9 cellular contexts compared by ENCODE assay signal in the genomic region with DNA sequence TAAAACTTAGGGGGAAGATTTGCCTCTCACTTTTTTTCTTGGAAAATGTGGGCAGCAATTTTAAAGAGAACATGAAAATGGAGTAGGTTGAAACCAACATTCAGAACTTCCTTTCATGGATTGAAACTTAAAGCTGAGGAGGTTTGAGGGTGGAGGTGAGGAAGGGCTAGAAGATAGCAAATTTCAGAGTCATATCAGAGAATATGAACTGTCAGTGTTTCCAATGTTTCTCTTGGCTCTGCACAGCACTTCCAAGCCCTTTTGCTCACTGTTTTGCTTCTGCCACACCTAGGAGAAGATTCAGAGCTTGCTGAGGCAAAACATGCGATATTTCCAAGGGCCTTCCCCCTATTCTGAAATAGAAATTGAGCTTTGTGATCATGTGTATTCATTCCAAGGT.
A peak's percentile ranks its signal among the peaks of the same experiment; 100 is the strongest.
DNase-seq lines count a peak whose midpoint lies in the region; ATAC-seq and TF ChIP-seq lines count a peak whose summit lies in the region.
"Had no signal": no experiment of that assay in that cellular context is flagged by ENCODE, and none has a peak within 500 bp of the region (broad histone marks: within the 10 kb centered on the region; RNA-seq: fewer than 3 reads in every experiment).

No MANE protein-coding gene starts in this region.

- H3K9me2 ChIP-seq in GM23248 (ENCODE audit: insufficient read depth), result no peaks in the 10 kb centered on the region

- DNase-seq in GM23248 (peak; percentile 66), glutamatergic neuron (no peak), renal cortical epithelial cell (ENCODE audit: low read depth) (peak; percentile 68), HuH-7 (ENCODE audit: low spot score) (no peak), AG08396 (ENCODE audit: low spot score) (no peak)
- no peak for DNase-seq in activated T-helper 2 cell treated with anti-CD3 and anti-CD28 coated beads, Interferon-gamma antibody, Interleukin-2, Interleukin-4, amounts not matched to agents 10 μg/mL and 5 μg/mL and 100 μg/mL, durations not matched to agents 14 hours and 24 hours and 36 hours (ENCODE audit: low spot score)
- no peak for DNase-seq in natural killer cell treated with Interleukin-12 subunit alpha and Interleukin-12 subunit beta and Interleukin-15 and Interleukin-18, amount 100 ng/mL, for 72 hours (ENCODE audit: low spot score)
- no peak for DNase-seq in activated naive CD4-positive, alpha-beta T cell treated with anti-CD3 and anti-CD28 coated beads for 36 hours
- DNase-seq: cerebellar nuclear complex had no signal

- no peak for ATAC-seq in natural killer cell treated with Interleukin-12 subunit alpha and Interleukin-12 subunit beta and Interleukin-15 and Interleukin-18, amount 100 ng/mL, for 72 hours

- H3K79me2 ChIP-seq in GM23248 (ENCODE audit: insufficient read depth), result peaks cover 93% of the 10 kb centered on the region

- H4K20me1 ChIP-seq in GM23248 (ENCODE audit: insufficient read depth), result no peaks in the 10 kb centered on the region

- in situ Hi-C loops in GM23248 (cut with MboI), result loop anchor here (25.0 kb wide), 1 partner anchor 220 kb away; no protein-coding TSS in a partner anchor

- peak overlapping the region; percentile 87 for H3K27ac ChIP-seq in GM23248

- peaks cover 67% of the 10 kb centered on the region for H3F3A ChIP-seq in GM23248 (ENCODE audit: insufficient read depth)

- peaks cover 38% of the 10 kb centered on the region for H3K4me1 Mint-ChIP-seq in activated T-helper 2 cell treated with anti-CD3 and anti-CD28 coated beads, Interferon-gamma antibody, Interleukin-2, Interleukin-4, amounts not matched to agents 10 μg/mL and 5 μg/mL and 100 μg/mL, durations not matched to agents 14 hours and 24 hours and 36 hours (ENCODE audit: low read depth)
- H3K4me1 Mint-ChIP-seq in glutamatergic neuron (ENCODE audit: low read depth, unreplicated experiment), result no peaks in the 10 kb centered on the region
- H3K4me1 Mint-ChIP-seq in natural killer cell treated with Interleukin-12 subunit alpha and Interleukin-12 subunit beta and Interleukin-15 and Interleukin-18, amount 100 ng/mL, for 72 hours (ENCODE audit: low read depth in 2 of 2), result peaks cover 0 to 4% of the 10 kb centered on the region in 2 donors
- peaks cover 8% of the 10 kb centered on the region for H3K4me1 Mint-ChIP-seq in activated naive CD4-positive, alpha-beta T cell treated with anti-CD3 and anti-CD28 coated beads for 36 hours (ENCODE audit: low read depth)

- H3K27ac Mint-ChIP-seq in activated T-helper 2 cell treated with anti-CD3 and anti-CD28 coated beads, Interferon-gamma antibody, Interleukin-2, Interleukin-4, amounts not matched to agents 10 μg/mL and 5 μg/mL and 100 μg/mL, durations not matched to agents 14 hours and 24 hours and 36 hours, result peak overlapping the region; percentile 82
- H3K27ac Mint-ChIP-seq in glutamatergic neuron (ENCODE audit: unreplicated experiment), result no peak overlapping the region
- no peak overlapping the region for H3K27ac Mint-ChIP-seq in natural killer cell treated with Interleukin-12 subunit alpha and Interleukin-12 subunit beta and Interleukin-15 and Interleukin-18, amount 100 ng/mL, for 72 hours
- H3K27ac Mint-ChIP-seq in activated naive CD4-positive, alpha-beta T cell treated with anti-CD3 and anti-CD28 coated beads for 36 hours, result no peak overlapping the region

- peak overlapping the region; percentile 93 for H3K9ac ChIP-seq in GM23248

- peaks cover 60% of the 10 kb centered on the region for H3K36me3 ChIP-seq in GM23248 (ENCODE audit: low read depth)

- H3K4me3 ChIP-seq in GM23248, result peak overlapping the region; percentile 85

- H3K4me3 Mint-ChIP-seq in activated T-helper 2 cell treated with anti-CD3 and anti-CD28 coated beads, Interferon-gamma antibody, Interleukin-2, Interleukin-4, amounts not matched to agents 10 μg/mL and 5 μg/mL and 100 μg/mL, durations not matched to agents 14 hours and 24 hours and 36 hours (ENCODE audit: low read depth), result peak overlapping the region; percentile 62
- peak overlapping the region; percentile 31 for H3K4me3 Mint-ChIP-seq in glutamatergic neuron (ENCODE audit: unreplicated experiment)
- H3K4me3 Mint-ChIP-seq in natural killer cell treated with Interleukin-12 subunit alpha and Interleukin-12 subunit beta and Interleukin-15 and Interleukin-18, amount 100 ng/mL, for 72 hours, result no peak overlapping the region
- H3K4me3 Mint-ChIP-seq in activated naive CD4-positive, alpha-beta T cell treated with anti-CD3 and anti-CD28 coated beads for 36 hours, result no peak overlapping the region

- no peaks in the 10 kb centered on the region for H3K9me3 ChIP-seq in GM23248 (ENCODE audit: low read depth)

- CTCF ChIA-PET in activated naive CD4-positive, alpha-beta T cell treated with anti-CD3 and anti-CD28 coated beads for 36 hours (lab: Charles Lee), result no interaction called here

- WGBS in GM23248 (ENCODE audit: low coverage in 1 of 2, low lambda C conversion rate in 2 of 2, missing lambda C conversion rate in 2 of 2), 2 experiments, result 7 to 9% methylated on average over 1 of the region's 1 CpG

- no peak overlapping the region for H2AFZ ChIP-seq in GM23248

- peak overlapping the region; percentile 99 for H3K4me2 ChIP-seq in GM23248 (ENCODE audit: unreplicated experiment)

- H3K4me1 ChIP-seq in GM23248 (ENCODE audit: insufficient read depth), result peaks cover 56% of the 10 kb centered on the region

- no peak for TF ChIP-seq CTCF in glutamatergic neuron (IDR thresholded peaks at IDR 0.05; ENCODE audit: partially characterized antibody, unreplicated experiment)

- peaks cover 33% of the 10 kb centered on the region for H3K36me3 Mint-ChIP-seq in activated T-helper 2 cell treated with anti-CD3 and anti-CD28 coated beads, Interferon-gamma antibody, Interleukin-2, Interleukin-4, amounts not matched to agents 10 μg/mL and 5 μg/mL and 100 μg/mL, durations not matched to agents 14 hours and 24 hours and 36 hours (ENCODE audit: low read depth)
- no peaks in the 10 kb centered on the region for H3K36me3 Mint-ChIP-seq in glutamatergic neuron (ENCODE audit: unreplicated experiment)
- H3K36me3 Mint-ChIP-seq in natural killer cell treated with Interleukin-12 subunit alpha and Interleukin-12 subunit beta and Interleukin-15 and Interleukin-18, amount 100 ng/mL, for 72 hours, result no peaks in the 10 kb centered on the region
- no peaks in the 10 kb centered on the region for H3K36me3 Mint-ChIP-seq in activated naive CD4-positive, alpha-beta T cell treated with anti-CD3 and anti-CD28 coated beads for 36 hours (ENCODE audit: low read depth)

- peaks cover 18% of the 10 kb centered on the region for H3K27me3 Mint-ChIP-seq in activated T-helper 2 cell treated with anti-CD3 and anti-CD28 coated beads, Interferon-gamma antibody, Interleukin-2, Interleukin-4, amounts not matched to agents 10 μg/mL and 5 μg/mL and 100 μg/mL, durations not matched to agents 14 hours and 24 hours and 36 hours (ENCODE audit: low read depth)
- H3K27me3 Mint-ChIP-seq in glutamatergic neuron (ENCODE audit: unreplicated experiment), result peaks cover 4% of the 10 kb centered on the region
- peaks cover 9 to 12% of the 10 kb centered on the region in 2 donors for H3K27me3 Mint-ChIP-seq in natural killer cell treated with Interleukin-12 subunit alpha and Interleukin-12 subunit beta and Interleukin-15 and Interleukin-18, amount 100 ng/mL, for 72 hours
- peaks cover 17% of the 10 kb centered on the region for H3K27me3 Mint-ChIP-seq in activated naive CD4-positive, alpha-beta T cell treated with anti-CD3 and anti-CD28 coated beads for 36 hours (ENCODE audit: low read depth)

- no peaks in the 10 kb centered on the region for H3K27me3 ChIP-seq in GM23248 (replicated peaks; ENCODE audit: insufficient read depth)

- intact Hi-C loops in activated T-helper 2 cell treated with anti-CD3 and anti-CD28 coated beads, Interferon-gamma antibody, Interleukin-2, Interleukin-4, amounts not matched to agents 10 μg/mL and 5 μg/mL and 100 μg/mL, durations not matched to agents 14 hours and 24 hours and 36 hours (cut with micrococcal nuclease), result loop anchor here (1.0 to 5.0 kb wide), 5 partner anchors 55 to 205 kb away; no protein-coding TSS in a partner anchor
- intact Hi-C loops in activated naive CD4-positive, alpha-beta T cell treated with anti-CD3 and anti-CD28 coated beads for 36 hours (cut with micrococcal nuclease), result no loop called here

- H3K9me3 Mint-ChIP-seq in activated T-helper 2 cell treated with anti-CD3 and anti-CD28 coated beads, Interferon-gamma antibody, Interleukin-2, Interleukin-4, amounts not matched to agents 10 μg/mL and 5 μg/mL and 100 μg/mL, durations not matched to agents 14 hours and 24 hours and 36 hours, result no peaks in the 10 kb centered on the region
- peaks cover 2% of the 10 kb centered on the region for H3K9me3 Mint-ChIP-seq in glutamatergic neuron (ENCODE audit: unreplicated experiment)
- no peaks in the 10 kb centered on the region for H3K9me3 Mint-ChIP-seq in natural killer cell treated with Interleukin-12 subunit alpha and Interleukin-12 subunit beta and Interleukin-15 and Interleukin-18, amount 100 ng/mL, for 72 hours
- H3K9me3 Mint-ChIP-seq in activated naive CD4-positive, alpha-beta T cell treated with anti-CD3 and anti-CD28 coated beads for 36 hours, result no peaks in the 10 kb centered on the region

Comparison
In these comparisons a context has a peak if more than half of its experiments do, and no peak if none do; other contexts are left out.
1. DNase-seq: peak in GM23248 (single experiment) and renal cortical epithelial cell (single experiment); none in activated T-helper 2 cell treated with anti-CD3 and anti-CD28 coated beads, Interferon-gamma antibody, Interleukin-2, Interleukin-4, amounts not matched to agents 10 μg/mL and 5 μg/mL and 100 μg/mL, durations not matched to agents 14 hours and 24 hours and 36 hours (single experiment), glutamatergic neuron (single experiment), natural killer cell treated with Interleukin-12 subunit alpha and Interleukin-12 subunit beta and Interleukin-15 and Interleukin-18, amount 100 ng/mL, for 72 hours (single experiment), activated naive CD4-positive, alpha-beta T cell treated with anti-CD3 and anti-CD28 coated beads for 36 hours (single experiment), HuH-7 (single experiment) and AG08396 (single experiment).
2. H3K4me3 Mint-ChIP-seq: peak in activated T-helper 2 cell treated with anti-CD3 and anti-CD28 coated beads, Interferon-gamma antibody, Interleukin-2, Interleukin-4, amounts not matched to agents 10 μg/mL and 5 μg/mL and 100 μg/mL, durations not matched to agents 14 hours and 24 hours and 36 hours (single experiment) and glutamatergic neuron (single experiment); none in natural killer cell treated with Interleukin-12 subunit alpha and Interleukin-12 subunit beta and Interleukin-15 and Interleukin-18, amount 100 ng/mL, for 72 hours (single experiment) and activated naive CD4-positive, alpha-beta T cell treated with anti-CD3 and anti-CD28 coated beads for 36 hours (single experiment).